Comparison of ENCODE assay signal across 14 cellular contexts in the genomic region with DNA sequence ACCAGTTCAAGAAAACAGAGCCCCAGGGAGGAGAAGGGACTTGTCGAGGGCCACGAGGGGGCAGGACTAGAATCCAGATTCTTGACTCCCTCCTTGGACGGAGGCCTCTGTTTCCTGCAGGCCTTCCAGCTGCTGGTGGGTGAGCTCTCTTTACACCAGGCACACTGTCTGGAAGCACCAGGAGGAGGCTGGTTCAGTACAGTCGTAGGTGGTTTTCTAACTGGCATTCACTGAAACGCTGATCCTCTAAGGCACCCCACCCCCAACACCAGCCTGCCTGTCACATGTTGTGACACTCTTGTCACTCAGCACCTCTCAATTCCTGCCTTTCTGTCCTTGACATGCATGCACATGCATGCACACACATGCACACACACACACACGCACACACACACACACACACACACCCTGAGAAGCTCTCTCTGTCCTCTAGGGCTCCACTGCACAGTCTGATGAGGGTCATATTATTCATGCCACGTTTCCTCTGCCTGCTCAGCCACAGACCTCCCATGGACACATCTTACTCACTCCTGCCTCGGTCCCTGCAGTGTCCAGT. TPM values are rescaled to one million over a fixed set of nuclear protein-coding genes. Genes with fewer than 3 reads are reported as not detected.
DNase-seq lines count a peak whose midpoint lies in the region; ATAC-seq, FAIRE-seq and TF ChIP-seq lines count a peak whose summit lies in the region.
"Had no signal": no experiment of that assay in that cellular context is flagged by ENCODE, and none has a peak within 500 bp of the region (broad histone marks: within the 10 kb centered on the region; RNA-seq: fewer than 3 reads in every experiment).

No MANE protein-coding gene starts in this region.

- no peak overlapping the region for H3K27ac Mint-ChIP-seq in activated T-helper 17 cell treated with anti-CD3 and anti-CD28 coated beads, Interleukin-2, amount 50 U/mL, for 72 hours
- H3K27ac Mint-ChIP-seq: activated CD4-positive, alpha-beta memory T cell treated with anti-CD3 and anti-CD28 coated beads for 36 hours had no signal

- no peaks in the 10 kb centered on the region for H3K9me3 Mint-ChIP-seq in activated T-helper 17 cell treated with anti-CD3 and anti-CD28 coated beads, Interleukin-2, amount 50 U/mL, for 72 hours
- H3K9me3 Mint-ChIP-seq: activated CD4-positive, alpha-beta memory T cell treated with anti-CD3 and anti-CD28 coated beads for 36 hours had no signal

- ATAC-seq in activated T-helper 17 cell treated with anti-CD3 and anti-CD28 coated beads, Interleukin-2, amount 50 U/mL, for 72 hours (replicated peaks): no peak
- ATAC-seq in GM19351 (IDR thresholded peaks at IDR 0.05; ENCODE audit: unreplicated experiment): no peak

- no peaks in the 10 kb centered on the region for H3K27me3 Mint-ChIP-seq in activated T-helper 17 cell treated with anti-CD3 and anti-CD28 coated beads, Interleukin-2, amount 50 U/mL, for 72 hours
- H3K27me3 Mint-ChIP-seq: activated CD4-positive, alpha-beta memory T cell treated with anti-CD3 and anti-CD28 coated beads for 36 hours had no signal

- no peaks in the 10 kb centered on the region for H3K36me3 ChIP-seq in kidney (ENCODE audit: control insufficient read depth in 1 of 2, insufficient read depth in 2 of 2, low read length in 2 of 2)
- H3K36me3 ChIP-seq: transverse colon had no signal

- FAIRE-seq in kidney (lab: Jason Lieb, UNC): no peak
- FAIRE-seq: colon had no signal

- DNase-seq in DMS 273 (lab: John Stamatoyannopoulos, UW; ENCODE audit: unreplicated experiment): peak; percentile 20
- DNase-seq in DMS 273 treated with DMSO at 0.1 percent for 48 hours (lab: John Stamatoyannopoulos, UW): no peak
- peak; percentile 47 for DNase-seq in astrocyte of the spinal cord (ENCODE audit: low read depth, low spot score)
- DNase-seq in kidney: peak; percentile 54
- peak; percentile 11 for DNase-seq in stromal cell of bone marrow (ENCODE audit: low read depth)
- no peak for DNase-seq in middle frontal gyrus (ENCODE audit: extremely low spot score, low spot score)
- DNase-seq: activated CD4-positive, alpha-beta memory T cell treated with anti-CD3 and anti-CD28 coated beads for 36 hours; COR-L47 had no signal

- H3K4me3 Mint-ChIP-seq in activated T-helper 17 cell treated with anti-CD3 and anti-CD28 coated beads, Interleukin-2, amount 50 U/mL, for 72 hours: no peak overlapping the region
- H3K4me3 Mint-ChIP-seq: activated CD4-positive, alpha-beta memory T cell treated with anti-CD3 and anti-CD28 coated beads for 36 hours had no signal

- in situ Hi-C loops in astrocyte of the spinal cord (cut with HindIII; ENCODE audit: low sequenced_read_pairs): no loop called here

- no peaks in the 10 kb centered on the region for H3K4me1 Mint-ChIP-seq in activated T-helper 17 cell treated with anti-CD3 and anti-CD28 coated beads, Interleukin-2, amount 50 U/mL, for 72 hours

- no peak overlapping the region for H3K27ac ChIP-seq in kidney (ENCODE audit: low read depth in 2 of 2, low read length in 2 of 2)
- H3K27ac ChIP-seq: 22Rv1, transverse colon had no signal

- no peak for TF ChIP-seq CTCF in astrocyte of the spinal cord (IDR thresholded peaks at IDR 0.05; ENCODE audit: low read depth, low read length)
- no peak for TF ChIP-seq CTCF in kidney (IDR thresholded peaks at IDR 0.05; ENCODE audit: borderline replicate concordance, extremely low read depth, insufficient read depth)

- H3K4me3 ChIP-seq in astrocyte of the spinal cord (ENCODE audit: low read depth, low read length) (no peak overlapping the region), kidney (ENCODE audit: low read length in 2 of 2) (no peak overlapping the region)
- H3K4me3 ChIP-seq: transverse colon had no signal

- H3K9me3 ChIP-seq in kidney (ENCODE audit: control insufficient read depth in 1 of 2, low read length in 2 of 2): no peaks in the 10 kb centered on the region
- H3K9me3 ChIP-seq: transverse colon had no signal

- no peaks in the 10 kb centered on the region for H3K36me3 Mint-ChIP-seq in activated T-helper 17 cell treated with anti-CD3 and anti-CD28 coated beads, Interleukin-2, amount 50 U/mL, for 72 hours (ENCODE audit: low read depth)
- H3K36me3 Mint-ChIP-seq: activated CD4-positive, alpha-beta memory T cell treated with anti-CD3 and anti-CD28 coated beads for 36 hours had no signal

- H3K9ac ChIP-seq in kidney (ENCODE audit: low read length in 2 of 2): no peak overlapping the region

- peaks cover 6 to 12% of the 10 kb centered on the region in 2 donors for H3K4me1 ChIP-seq in kidney (ENCODE audit: control insufficient read depth in 1 of 2, insufficient read depth in 1 of 2, low read depth in 1 of 2, low read length in 2 of 2)

- intact Hi-C loops in kidney (cut with DNase I): no loop called here

RNA-seq across cellular contexts. Expression of a gene that starts 0.8 kb away (rescaled TPM):
- total RNA-seq in kidney: not detected
- 1.1 TPM for polyA plus RNA-seq in kidney (ENCODE audit: insufficient read depth, low read depth, low replicate concordance)
- not detected for total RNA-seq in activated T-helper 17 cell treated with anti-CD3 and anti-CD28 coated beads, Interleukin-2, amount 50 U/mL, for 72 hours
- total RNA-seq: activated CD4-positive, alpha-beta memory T cell treated with anti-CD3 and anti-CD28 coated beads for 36 hours; NCI-H460 had no signal

RNA-seq across cellular contexts. Expression of a gene that starts 29.2 kb away (rescaled TPM):
- not detected for total RNA-seq in kidney
- not detected for polyA plus RNA-seq in kidney (ENCODE audit: insufficient read depth, low read depth, low replicate concordance)
- not detected for total RNA-seq in activated T-helper 17 cell treated with anti-CD3 and anti-CD28 coated beads, Interleukin-2, amount 50 U/mL, for 72 hours
- total RNA-seq: activated CD4-positive, alpha-beta memory T cell treated with anti-CD3 and anti-CD28 coated beads for 36 hours; NCI-H460; transverse colon had no signal

RNA-seq across cellular contexts. Expression of a gene that starts 56.0 kb away (rescaled TPM):
- total RNA-seq in kidney: 18.9 TPM
- 15.9 TPM for polyA plus RNA-seq in kidney (ENCODE audit: insufficient read depth, low read depth, low replicate concordance)
- 10 to 100 TPM; 25.9 to 85.7 TPM for total RNA-seq in activated T-helper 17 cell treated with anti-CD3 and anti-CD28 coated beads, Interleukin-2, amount 50 U/mL, for 72 hours

Comparison
In these comparisons a context has a peak if more than half of its experiments do, and no peak if none do; other contexts are left out.
1. DNase-seq: peak in DMS 273 (single experiment), astrocyte of the spinal cord (single experiment), kidney (single experiment) and stromal cell of bone marrow (single experiment); none in DMS 273 treated with DMSO at 0.1 percent for 48 hours (single experiment) and middle frontal gyrus (single experiment).